ENCODE assay signal across 25 cellular contexts in the genomic region with DNA sequence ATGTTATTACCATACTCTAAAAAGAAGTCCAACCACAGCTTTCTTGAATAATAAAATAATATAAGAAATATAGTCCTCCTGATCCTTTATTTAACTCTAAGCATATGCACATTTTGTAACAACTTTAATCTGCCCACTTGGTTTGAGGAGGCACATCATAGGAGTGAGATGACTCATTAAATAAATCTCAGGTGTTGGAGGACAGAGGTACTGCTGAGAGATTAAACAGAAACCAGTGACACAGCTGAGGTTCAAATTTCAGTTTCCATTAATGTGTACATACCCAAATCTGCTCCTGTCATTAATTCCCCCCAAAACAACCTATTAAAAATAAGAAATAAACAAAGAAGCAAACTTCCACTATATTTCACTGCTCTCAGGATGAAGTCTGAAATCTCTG.
"Had no signal": no experiment of that assay in that cellular context is flagged by ENCODE, and none has a peak within 500 bp of the region (broad histone marks: within the 10 kb centered on the region; RNA-seq: fewer than 3 reads in every experiment).

No MANE protein-coding gene starts in this region.

- H3K27ac ChIP-seq: dorsolateral prefrontal cortex, esophagus muscularis mucosa, gastroesophageal sphincter, left ventricle myocardium inferior, pancreas, prostate gland, right lobe of liver, suprapubic skin, thyroid gland had no signal

- H3K27me3 Mint-ChIP-seq: naive B cell, type B pancreatic cell had no signal

- FAIRE-seq: keratinocyte, pancreas, urothelium cell line had no signal

- H3K4me1 Mint-ChIP-seq: immature natural killer cell; naive B cell; nephron; stimulated activated effector memory CD8-positive, alpha-beta T cell treated with anti-CD3 and anti-CD28 coated beads, Interleukin-12 subunit alpha, Interleukin-12 subunit beta, amount 100 ng/mL, for 72 hours had no signal

- H3K9me3 ChIP-seq: esophagus muscularis mucosa, gastroesophageal sphincter, left ventricle myocardium inferior, pancreas, prostate gland, right lobe of liver, suprapubic skin, thyroid gland had no signal

- ATAC-seq: gastroesophageal sphincter; pancreas; right lobe of liver; stimulated activated effector memory CD8-positive, alpha-beta T cell treated with anti-CD3 and anti-CD28 coated beads, Interleukin-12 subunit alpha, Interleukin-12 subunit beta, amount 100 ng/mL, for 72 hours; stimulated activated naive CD8-positive, alpha-beta T cell treated with anti-CD3 and anti-CD28 coated beads, Interleukin-15, Interleukin-2, amounts not matched to agents 100 U/mL and 50 U/mL, for 24 hours had no signal

- H3K4me1 ChIP-seq: esophagus muscularis mucosa, gastroesophageal sphincter, left ventricle myocardium inferior, pancreas, prostate gland, right lobe of liver, suprapubic skin, thyroid gland had no signal

- H3K9me3 Mint-ChIP-seq: nephron, type B pancreatic cell had no signal

- H3K36me3 Mint-ChIP-seq: immature natural killer cell; naive B cell; stimulated activated effector memory CD8-positive, alpha-beta T cell treated with anti-CD3 and anti-CD28 coated beads, Interleukin-12 subunit alpha, Interleukin-12 subunit beta, amount 100 ng/mL, for 72 hours; type B pancreatic cell had no signal

- H3K4me3 ChIP-seq: dorsolateral prefrontal cortex, esophagus muscularis mucosa, gastroesophageal sphincter, left ventricle myocardium inferior, lung, pancreas, prostate gland, right lobe of liver, suprapubic skin, thyroid gland had no signal

- DNase-seq: cortex of kidney; dorsolateral prefrontal cortex; effector CD8-positive, alpha-beta T cell; immature natural killer cell; left ventricle myocardium inferior; mesendoderm; naive B cell; occipital lobe; pancreas; retina; right lobe of liver; stimulated activated CD4-positive, alpha-beta T cell treated with anti-CD3 and anti-CD28 coated beads, Interleukin-4, amount 100 ng/mL, for 1 hour; stimulated activated CD8-positive, alpha-beta memory T cell treated with anti-CD3 and anti-CD28 coated beads, Interleukin-4, amount 100 ng/mL, for 48 hours; stimulated activated naive CD8-positive, alpha-beta T cell treated with anti-CD3 and anti-CD28 coated beads, Interleukin-15, Interleukin-2, amounts not matched to agents 100 U/mL and 50 U/mL, for 24 hours; thyroid gland had no signal

- H3K4me3 Mint-ChIP-seq: immature natural killer cell; naive B cell; nephron; stimulated activated effector memory CD8-positive, alpha-beta T cell treated with anti-CD3 and anti-CD28 coated beads, Interleukin-12 subunit alpha, Interleukin-12 subunit beta, amount 100 ng/mL, for 72 hours; type B pancreatic cell had no signal

- H3K36me3 ChIP-seq: esophagus muscularis mucosa, gastroesophageal sphincter, left ventricle myocardium inferior, pancreas, prostate gland, right lobe of liver, suprapubic skin, thyroid gland had no signal

- H3K27me3 ChIP-seq: dorsolateral prefrontal cortex, esophagus muscularis mucosa, gastroesophageal sphincter, pancreas, right lobe of liver, suprapubic skin, thyroid gland had no signal

- H3K27ac Mint-ChIP-seq: immature natural killer cell; naive B cell; nephron; stimulated activated effector memory CD8-positive, alpha-beta T cell treated with anti-CD3 and anti-CD28 coated beads, Interleukin-12 subunit alpha, Interleukin-12 subunit beta, amount 100 ng/mL, for 72 hours; type B pancreatic cell had no signal
